1 cellular context compared by ENCODE assay signal in the genomic region with DNA sequence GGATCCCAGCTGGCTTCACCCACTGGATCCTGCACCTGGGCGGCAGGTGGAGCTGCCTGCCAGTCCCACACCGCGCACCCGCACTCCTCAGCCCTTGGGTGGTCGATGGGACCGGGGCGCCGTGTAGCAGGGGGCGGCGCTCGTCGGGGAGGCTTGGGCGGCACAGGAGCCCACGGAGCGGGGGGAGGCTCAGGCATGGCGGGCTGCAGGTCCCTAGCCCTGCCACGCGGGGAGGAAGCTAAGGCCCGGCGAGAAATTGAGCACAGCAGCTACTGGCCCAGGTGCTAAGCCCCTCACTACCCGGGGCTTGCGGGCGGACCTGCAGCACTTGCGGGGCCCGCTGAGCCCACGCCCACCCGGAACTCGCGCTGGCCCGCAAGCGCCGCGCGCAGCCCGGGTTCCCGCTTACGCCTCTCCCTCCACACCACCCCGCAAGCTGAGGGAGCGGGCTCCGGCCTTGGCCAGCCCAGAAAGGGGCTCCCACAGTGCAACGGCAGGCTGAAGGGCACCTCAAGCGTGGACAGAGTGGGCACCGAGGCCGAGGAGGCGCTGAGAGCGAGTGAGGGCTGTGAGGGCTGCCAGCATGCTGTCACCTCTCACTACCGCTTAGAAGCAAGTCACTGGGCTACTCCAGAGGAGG. TPM values are rescaled to one million over a fixed set of nuclear protein-coding genes. Genes with fewer than 3 reads are reported as not detected.
"Had no signal": no experiment of that assay in that cellular context is flagged by ENCODE, and none has a peak within 500 bp of the region (broad histone marks: within the 10 kb centered on the region; RNA-seq: fewer than 3 reads in every experiment).

No MANE protein-coding gene starts in this region.

RNA-seq across cellular contexts. Expression of a gene that starts 18.0 kb away (rescaled TPM):
- total RNA-seq: WTC11 had no signal
